8 cellular contexts compared by ENCODE assay signal in the genomic region with DNA sequence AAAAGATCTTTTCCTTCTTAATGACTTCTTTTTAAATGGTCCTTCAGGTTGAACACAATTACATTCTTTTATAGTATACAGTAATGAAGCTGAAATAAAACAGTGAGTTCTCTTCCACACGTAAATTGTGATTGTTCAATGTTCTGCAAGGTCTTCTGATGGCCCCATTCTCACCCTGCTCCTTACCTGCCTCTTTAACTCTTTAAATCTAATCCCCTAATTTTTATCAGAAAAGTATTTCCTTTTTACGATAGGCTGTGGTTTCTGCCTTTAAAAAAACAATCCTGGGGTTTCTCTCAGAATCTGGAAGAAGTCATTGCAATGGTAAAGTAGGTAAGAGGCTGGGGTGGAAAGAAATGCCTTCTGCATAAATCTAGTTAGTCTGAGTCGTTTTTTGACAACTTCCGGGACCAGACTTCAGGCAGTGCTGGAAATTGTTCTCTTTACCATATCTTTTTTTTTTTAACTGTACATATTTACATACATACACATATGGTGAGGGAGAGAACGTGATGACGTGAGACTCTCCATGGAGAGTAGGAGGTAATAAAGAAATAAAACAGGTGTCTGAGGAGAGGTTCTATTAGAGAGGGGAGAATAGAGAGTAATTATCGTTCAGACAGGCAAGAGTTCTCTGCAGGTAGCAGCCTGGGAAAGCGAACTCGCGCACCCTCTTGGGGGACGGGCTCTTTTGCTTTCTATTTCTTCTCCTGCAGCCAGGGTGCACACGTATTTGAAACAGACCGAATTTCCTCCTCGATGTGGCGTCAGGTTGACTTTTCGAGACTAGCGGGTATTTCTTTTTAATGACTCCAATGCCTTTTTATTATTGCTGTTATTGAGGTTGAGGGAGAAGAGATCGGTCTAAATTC. TPM values are rescaled to one million over a fixed set of nuclear protein-coding genes. Genes with fewer than 3 reads are reported as not detected.
DNase-seq lines count a peak whose midpoint lies in the region; ATAC-seq and TF ChIP-seq lines count a peak whose summit lies in the region.

A gene (plus strand): TSS at position 730 of the 872 bp plus-strand sequence. CDS start 467 bp downstream, outside the sequence.

- H3K36me3 ChIP-seq in esophagus squamous epithelium, result no peaks in the 10 kb centered on the region
- no peaks in the 10 kb centered on the region for H3K36me3 ChIP-seq in neural cell (ENCODE audit: insufficient read depth, low read length)
- H3K36me3 ChIP-seq in tibial nerve, result no peaks in the 10 kb centered on the region

- TF ChIP-seq CTCF in esophagus squamous epithelium (IDR thresholded peaks at IDR 0.05), result peak in 4 of 6 experiments; percentile 10 to 32 (median 22)
- TF ChIP-seq CTCF in neural cell (IDR thresholded peaks at IDR 0.05; ENCODE audit: poor library complexity, severe bottlenecking), result no peak
- TF ChIP-seq CTCF in tibial nerve (IDR thresholded peaks at IDR 0.05), result peak in 1 of 5 experiments; percentile 6

- H3K4me2 ChIP-seq in neural cell (ENCODE audit: low read length), result peak within 1 kb of the TSS; percentile 69

- TF ChIP-seq POLR2A in esophagus squamous epithelium (IDR thresholded peaks at IDR 0.05), result peak in 1 of 4 donors; percentile 45
- no peak for TF ChIP-seq POLR2A in tibial nerve (IDR thresholded peaks at IDR 0.05)

- TF ChIP-seq RAD21 in neural cell (conservative IDR thresholded peaks at IDR 0.05), result no peak

- peak; percentile 68 for ATAC-seq in HG03039 (IDR thresholded peaks at IDR 0.05; ENCODE audit: unreplicated experiment)

- H3K9ac ChIP-seq in neural cell (ENCODE audit: low read length), result peak within 1 kb of the TSS; percentile 55

- 3 to 5% methylated on average over 17 to 18 of the region's 18 CpGs for WGBS in esophagus squamous epithelium, 2 donors
- WGBS in tibial nerve, 2 donors, result 6 to 8% methylated on average over 18 of the region's 18 CpGs

- TF ChIP-seq EP300 in neural cell (conservative IDR thresholded peaks at IDR 0.05; ENCODE audit: poor library complexity, severe bottlenecking) (no peak), tibial nerve (IDR thresholded peaks at IDR 0.05) (no peak)

- H3K79me2 ChIP-seq in neural cell (replicated peaks; ENCODE audit: insufficient read depth, low read length), result no peaks in the 10 kb centered on the region

- no peaks in the 10 kb centered on the region for H3K9me3 ChIP-seq in esophagus squamous epithelium
- no peaks in the 10 kb centered on the region for H3K9me3 ChIP-seq in neural cell (ENCODE audit: low read length)
- no peaks in the 10 kb centered on the region for H3K9me3 ChIP-seq in tibial nerve

- H3K27me3 ChIP-seq in esophagus squamous epithelium (peaks cover 0 to 46% (median 0%) of the 10 kb centered on the region in 4 donors), neural cell (ENCODE audit: insufficient read depth, low read depth, low read length) (peaks cover 67% of the 10 kb centered on the region), tibial nerve (peaks cover 0 to 47% of the 10 kb centered on the region in 2 donors)

- H3K4me1 ChIP-seq in esophagus squamous epithelium, result peaks cover 0 to 55% (median 9%) of the 10 kb centered on the region in 3 donors
- peaks cover 0 to 10% (median 3%) of the 10 kb centered on the region in 4 donors for H3K4me1 ChIP-seq in tibial nerve

- H4K20me1 ChIP-seq in neural cell (ENCODE audit: insufficient read depth), result no peaks in the 10 kb centered on the region

- H3K27ac ChIP-seq in esophagus squamous epithelium, result peak within 1 kb of the TSS; percentile 50 to 78 (median 64)
- H3K27ac ChIP-seq in neural cell (ENCODE audit: low read length), result no peak within 1 kb of the TSS
- peak within 1 kb of the TSS in 2 of 4 donors; percentile 24 to 85 for H3K27ac ChIP-seq in tibial nerve

- DNase-seq in SKM-1 treated with dmso at 0.1 percent for 144 hours (lab: John Stamatoyannopoulos, UW; ENCODE audit: unreplicated experiment), result peak; percentile 40
- DNase-seq in SKM-1 (lab: John Stamatoyannopoulos, UW; ENCODE audit: unreplicated experiment), result no peak
- peak; percentile 20 for DNase-seq in NCI-H345 treated with DMSO at 0.1 percent for 48 hours (lab: John Stamatoyannopoulos, UW; ENCODE audit: unreplicated experiment)
- DNase-seq in activated T-cell treated with anti-CD3 and anti-CD28 coated beads for 1 hour (ENCODE audit: low read depth), result peak; percentile 55
- no peak for DNase-seq in esophagus squamous epithelium (lab: John Stamatoyannopoulos, UW)
- DNase-seq in tibial nerve (ENCODE audit: low spot score in 2 of 2), result no peak

- H2AFZ ChIP-seq in neural cell (ENCODE audit: low read depth, low read length), result peak within 1 kb of the TSS; percentile 11

- intact Hi-C loops in esophagus squamous epithelium (cut with DNase I), result no loop called here

- H3K4me3 ChIP-seq in esophagus squamous epithelium (peak within 1 kb of the TSS; percentile 56 to 78 (median 72)), neural cell (ENCODE audit: low read length) (peak within 1 kb of the TSS; percentile 75), tibial nerve (peak within 1 kb of the TSS; percentile 31 to 66 (median 58))

- no peaks in the 10 kb centered on the region for H3K9me2 ChIP-seq in neural cell (ENCODE audit: insufficient read depth, low read length)

- no peaks in the 10 kb centered on the region for H3F3A ChIP-seq in neural cell (ENCODE audit: insufficient read depth, low read length, poor library complexity, severe bottlenecking)

TF ChIP-seq in neural cell, 6 proteins besides CTCF, POLR2A, EP300 and RAD21:
- no peak for TF ChIP-seq TAF1 (IDR thresholded peaks at IDR 0.05; ENCODE audit: low read depth)
- no peak for TF ChIP-seq EZH2 (IDR thresholded peaks at IDR 0.05; ENCODE audit: borderline replicate concordance, insufficient read depth, low read length, poor library complexity, severe bottlenecking)
- TF ChIP-seq SMC3 (conservative IDR thresholded peaks at IDR 0.05; ENCODE audit: poor library complexity), result no peak
- TF ChIP-seq POLR2AphosphoS5 (IDR thresholded peaks at IDR 0.05), result no peak
- TF ChIP-seq MXI1 (conservative IDR thresholded peaks at IDR 0.05; ENCODE audit: poor library complexity, severe bottlenecking), result no peak
- TF ChIP-seq, protein P1, sequence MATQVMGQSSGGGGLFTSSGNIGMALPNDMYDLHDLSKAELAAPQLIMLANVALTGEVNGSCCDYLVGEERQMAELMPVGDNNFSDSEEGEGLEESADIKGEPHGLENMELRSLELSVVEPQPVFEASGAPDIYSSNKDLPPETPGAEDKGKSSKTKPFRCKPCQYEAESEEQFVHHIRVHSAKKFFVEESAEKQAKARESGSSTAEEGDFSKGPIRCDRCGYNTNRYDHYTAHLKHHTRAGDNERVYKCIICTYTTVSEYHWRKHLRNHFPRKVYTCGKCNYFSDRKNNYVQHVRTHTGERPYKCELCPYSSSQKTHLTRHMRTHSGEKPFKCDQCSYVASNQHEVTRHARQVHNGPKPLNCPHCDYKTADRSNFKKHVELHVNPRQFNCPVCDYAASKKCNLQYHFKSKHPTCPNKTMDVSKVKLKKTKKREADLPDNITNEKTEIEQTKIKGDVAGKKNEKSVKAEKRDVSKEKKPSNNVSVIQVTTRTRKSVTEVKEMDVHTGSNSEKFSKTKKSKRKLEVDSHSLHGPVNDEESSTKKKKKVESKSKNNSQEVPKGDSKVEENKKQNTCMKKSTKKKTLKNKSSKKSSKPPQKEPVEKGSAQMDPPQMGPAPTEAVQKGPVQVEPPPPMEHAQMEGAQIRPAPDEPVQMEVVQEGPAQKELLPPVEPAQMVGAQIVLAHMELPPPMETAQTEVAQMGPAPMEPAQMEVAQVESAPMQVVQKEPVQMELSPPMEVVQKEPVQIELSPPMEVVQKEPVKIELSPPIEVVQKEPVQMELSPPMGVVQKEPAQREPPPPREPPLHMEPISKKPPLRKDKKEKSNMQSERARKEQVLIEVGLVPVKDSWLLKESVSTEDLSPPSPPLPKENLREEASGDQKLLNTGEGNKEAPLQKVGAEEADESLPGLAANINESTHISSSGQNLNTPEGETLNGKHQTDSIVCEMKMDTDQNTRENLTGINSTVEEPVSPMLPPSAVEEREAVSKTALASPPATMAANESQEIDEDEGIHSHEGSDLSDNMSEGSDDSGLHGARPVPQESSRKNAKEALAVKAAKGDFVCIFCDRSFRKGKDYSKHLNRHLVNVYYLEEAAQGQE (IDR thresholded peaks at IDR 0.05; ENCODE audit: borderline replicate concordance), result no peak
TF ChIP-seq in neural cell: peak in this region for 0.

RNA-seq across cellular contexts. Expression of the gene that starts here (rescaled TPM):
- total RNA-seq in esophagus squamous epithelium, result 1 to 10 TPM; 3.8 to 4.4 (median 4.3) TPM
- 0.08 and 0.22 TPM in 2 replicates for polyA plus RNA-seq in neural cell
- polyA minus RNA-seq in neural cell, result 0.49 and 1.6 TPM in 2 replicates
- 1 to 10 TPM; 2.7 to 6.8 (median 4.8) TPM for total RNA-seq in tibial nerve

Comparison
In these comparisons a context has a peak if more than half of its experiments do, and no peak if none do; other contexts are left out.
1. DNase-seq: peak in SKM-1 treated with dmso at 0.1 percent for 144 hours (single experiment), NCI-H345 treated with DMSO at 0.1 percent for 48 hours (single experiment) and activated T-cell treated with anti-CD3 and anti-CD28 coated beads for 1 hour (single experiment); none in SKM-1 (single experiment), esophagus squamous epithelium (single experiment) and tibial nerve (0 of 2).
2. Peak in every context shown above with its lines, with median percentiles within 50 percentile points of each other: H3K4me3 ChIP-seq.